ENCODE assay signal across 8 cellular contexts in the genomic region with DNA sequence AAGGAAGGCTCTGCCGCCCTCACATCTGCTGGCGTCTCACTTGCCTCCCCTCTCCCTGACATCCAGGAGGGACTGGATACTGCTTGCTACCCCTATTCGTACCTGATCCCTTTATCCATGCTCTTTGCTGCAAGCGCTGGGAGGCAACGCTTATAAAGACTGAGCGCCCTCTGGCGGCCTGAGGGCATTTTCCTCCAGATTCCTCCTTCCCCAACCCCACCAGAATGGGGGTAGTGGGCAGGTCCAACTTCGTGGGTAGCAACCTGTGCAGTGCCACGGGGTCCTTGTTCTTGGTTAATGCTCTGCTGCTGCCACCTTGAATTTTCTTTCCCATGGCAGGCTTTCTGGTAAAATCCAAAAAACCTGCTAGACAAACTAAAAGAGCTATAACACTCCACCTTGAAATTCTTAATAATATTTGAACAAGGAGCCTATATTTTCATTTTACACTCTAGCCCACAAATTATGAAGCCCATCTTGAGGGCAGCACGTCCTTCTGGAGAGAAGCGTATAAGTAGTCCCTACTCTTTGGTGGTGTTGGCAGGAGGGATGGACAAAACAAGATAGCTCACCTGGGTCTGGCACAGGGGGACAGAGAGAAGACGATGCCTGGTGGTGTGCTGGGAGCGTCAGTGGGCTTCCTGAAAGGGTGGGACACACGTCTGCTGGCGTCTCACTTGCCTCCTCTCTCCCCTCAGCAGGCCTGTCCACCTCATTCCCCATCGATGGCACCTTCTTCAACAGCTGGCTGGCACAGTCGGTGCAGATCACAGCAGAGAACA. TPM values are rescaled to one million over a fixed set of nuclear protein-coding genes. Genes with fewer than 3 reads are reported as not detected.
DNase-seq lines count a peak whose midpoint lies in the region; ATAC-seq, FAIRE-seq and TF ChIP-seq lines count a peak whose summit lies in the region.

No MANE protein-coding gene starts in this region.

- H3K9me3 Mint-ChIP-seq in activated B cell treated with CpG ODN at 0.5 μM for 24 hours, result no peaks in the 10 kb centered on the region

- no peaks in the 10 kb centered on the region for H3K79me2 ChIP-seq in mammary epithelial cell (ENCODE audit: insufficient read depth, low read length)

- CTCF ChIA-PET in AG04450 (lab: Charles Lee) (interaction anchor here (0.6 to 4.0 kb wide), 37 partner anchors 9 to 275 kb away, joined by 3 to 39 read pairs (median 4); a partner anchor contains a TSS), activated B cell treated with CpG ODN at 0.5 μM for 24 hours (lab: Charles Lee) (interaction anchor here (0.6 to 3.3 kb wide), 20 partner anchors 9 to 276 kb away, joined by 3 to 26 read pairs (median 5); a partner anchor contains a TSS), mammary epithelial cell (lab: Charles Lee; ENCODE audit: low non-redundant PET) (no interaction called here)

- FAIRE-seq in kidney (lab: Jason Lieb, UNC), result no peak

- peaks cover 17% of the 10 kb centered on the region for H3K4me1 Mint-ChIP-seq in activated B cell treated with CpG ODN at 0.5 μM for 24 hours

- POLR2A ChIA-PET in AG04450 (lab: Yijun Ruan, JAX) (interaction anchor here (0.6 to 0.7 kb wide), 2 partner anchors 30 to 79 kb away, joined by 3 read pairs; no protein-coding TSS in a partner anchor), activated B cell treated with CpG ODN at 0.5 μM for 24 hours (lab: Charles Lee) (interaction anchor here (0.6 to 2.0 kb wide), 11 partner anchors 22 to 457 kb away, joined by 3 to 10 read pairs (median 4); a partner anchor contains a TSS)

- H3K27ac Mint-ChIP-seq in activated B cell treated with CpG ODN at 0.5 μM for 24 hours, result peak overlapping the region; percentile 27

- no TSS peak for BruUV-seq in mammary epithelial cell (replicated peaks; lab: Mats Ljungman, UMichigan)

- no peaks in the 10 kb centered on the region for H3K27me3 ChIP-seq in AG04450 (ENCODE audit: control insufficient read depth, insufficient read depth, low read length)
- H3K27me3 ChIP-seq in mammary epithelial cell (ENCODE audit: insufficient read depth, low read length), result no peaks in the 10 kb centered on the region

- DNase-seq in AG04450 (ENCODE audit: low read depth, low spot score), result peak; percentile 37
- peak; percentile 70 for DNase-seq in GM19240 (ENCODE audit: insufficient read length, low spot score)
- peak; percentile 55 for DNase-seq in NCI-H2196 treated with DMSO at 0.1 percent for 48 hours (lab: John Stamatoyannopoulos, UW; ENCODE audit: unreplicated experiment)
- DNase-seq in activated B cell treated with CpG ODN at 0.5 μM for 24 hours, result peak; percentile 72
- DNase-seq in mammary epithelial cell, result peak; percentile 48
- DNase-seq in kidney, result peak; percentile 88
- DNase-seq in stimulated activated CD4-positive, alpha-beta T cell treated with anti-CD3 and anti-CD28 coated beads, Interleukin-1b, Interleukin-23, amount 100 ng/mL, for 48 hours, result peak; percentile 74

- in situ Hi-C loops in mammary epithelial cell (cut with MboI; ENCODE audit: low sequenced_read_pairs in 2 of 2), result loop anchor here (5.0 to 25.0 kb wide), 3 partner anchors 271 to 391 kb away; a partner anchor contains a TSS

- ATAC-seq in activated B cell treated with CpG ODN at 0.5 μM for 24 hours (ENCODE audit: low read depth) (peak; percentile 72), HG02571 (IDR thresholded peaks at IDR 0.05; ENCODE audit: unreplicated experiment) (no peak)

- no peaks in the 10 kb centered on the region for H3K27me3 Mint-ChIP-seq in activated B cell treated with CpG ODN at 0.5 μM for 24 hours

- no peak overlapping the region for H3K4me3 ChIP-seq in AG04450 (ENCODE audit: low read depth, low read length)
- H3K4me3 ChIP-seq in mammary epithelial cell (replicated peaks in 1 of 3; ENCODE audit: insufficient read depth in 1 of 3, low read depth in 2 of 3, low read length in 3 of 3), result no peak overlapping the region
- H3K4me3 ChIP-seq in kidney (ENCODE audit: low read length in 2 of 2), result no peak overlapping the region

- dilution Hi-C loops in mammary epithelial cell (cut with HindIII; ENCODE audit: low sequenced_read_pairs), result no loop called here

- intact Hi-C loops in activated B cell treated with CpG ODN at 0.5 μM for 24 hours (cut with micrococcal nuclease) (loop anchor here (1.0 to 5.0 kb wide), 7 partner anchors 22 to 275 kb away; a partner anchor contains a TSS), mammary epithelial cell (cut with micrococcal nuclease) (loop anchor here (1.0 to 2.0 kb wide), 5 partner anchors 51 to 275 kb away; a partner anchor contains a TSS), kidney (cut with DNase I) (no loop called here)

- no peak overlapping the region for H3K4me2 ChIP-seq in mammary epithelial cell (ENCODE audit: insufficient read depth, low read depth, low read length)

- TF ChIP-seq CTCF in AG04450 (IDR thresholded peaks at IDR 0.05; ENCODE audit: low read depth, low read length) (peak; percentile 88), activated B cell treated with CpG ODN at 0.5 μM for 24 hours (IDR thresholded peaks at IDR 0.05) (peak; percentile 55), mammary epithelial cell (conservative IDR thresholded peaks at IDR 0.05 in 1 of 2, IDR thresholded peaks at IDR 0.05 in 1 of 2; ENCODE audit: extremely low read depth in 1 of 2, insufficient read depth in 1 of 2, low read depth in 1 of 2, low read length in 2 of 2) (peak; percentile 84 to 87), kidney (IDR thresholded peaks at IDR 0.05; ENCODE audit: borderline replicate concordance, extremely low read depth, insufficient read depth) (peak; percentile 87)

- H3K36me3 ChIP-seq in mammary epithelial cell (ENCODE audit: insufficient read depth, low read length) (peaks cover 9% of the 10 kb centered on the region), kidney (ENCODE audit: control insufficient read depth in 1 of 2, insufficient read depth in 2 of 2, low read length in 2 of 2) (peaks cover 31 to 63% of the 10 kb centered on the region in 2 donors)

- peaks cover 10% of the 10 kb centered on the region for H3K4me1 ChIP-seq in mammary epithelial cell (ENCODE audit: insufficient read depth, low read length)
- peaks cover 15 to 20% of the 10 kb centered on the region in 2 donors for H3K4me1 ChIP-seq in kidney (ENCODE audit: control insufficient read depth in 1 of 2, insufficient read depth in 1 of 2, low read depth in 1 of 2, low read length in 2 of 2)

- no peak overlapping the region for H3K4me3 Mint-ChIP-seq in activated B cell treated with CpG ODN at 0.5 μM for 24 hours

- no peaks in the 10 kb centered on the region for H4K20me1 ChIP-seq in mammary epithelial cell (ENCODE audit: insufficient read depth, low read length)

- H2AFZ ChIP-seq in mammary epithelial cell (ENCODE audit: low read depth, low read length), result no peak overlapping the region

- H3K27ac ChIP-seq in AG04450 (ENCODE audit: low read depth, low read length) (peak overlapping the region; percentile 21), mammary epithelial cell (ENCODE audit: insufficient read depth, low read depth, low read length) (no peak overlapping the region), kidney (ENCODE audit: low read depth in 2 of 2, low read length in 2 of 2) (no peak overlapping the region)

- H3K9ac ChIP-seq in mammary epithelial cell (ENCODE audit: insufficient read depth, low read length), result no peak overlapping the region
- H3K9ac ChIP-seq in kidney (ENCODE audit: low read length in 2 of 2), result no peak overlapping the region

- 46% methylated on average over 15 of the region's 17 CpGs for WGBS in mammary epithelial cell (ENCODE audit: low coverage, missing lambda C conversion rate)

- H3K36me3 Mint-ChIP-seq in activated B cell treated with CpG ODN at 0.5 μM for 24 hours (ENCODE audit: low read depth), result peaks cover 80% of the 10 kb centered on the region

- no peaks in the 10 kb centered on the region; the same call in 1 of the 2 replicates for H3K9me3 ChIP-seq in AG04450 (ENCODE audit: control insufficient read depth, insufficient read depth, low read length)
- no peaks in the 10 kb centered on the region for H3K9me3 ChIP-seq in mammary epithelial cell (replicated peaks; ENCODE audit: insufficient read depth, low read length)
- H3K9me3 ChIP-seq in kidney (ENCODE audit: control insufficient read depth in 1 of 2, low read length in 2 of 2), result no peaks in the 10 kb centered on the region

RNA-seq across cellular contexts. Expression of a gene that starts 52.5 kb away (rescaled TPM):
- polyA plus RNA-seq in AG04450 (2011; rRNA removed) (12.4 and 13.2 TPM in 2 replicates), mammary epithelial cell (23.5 TPM), kidney (ENCODE audit: insufficient read depth, low read depth, low replicate concordance) (9.2 TPM)
- 31.0 and 32.7 TPM in 2 replicates for polyA minus RNA-seq in AG04450 (2011; rRNA and poly(A)+ RNA removed)
- total RNA-seq in activated B cell treated with CpG ODN at 0.5 μM for 24 hours (218 and 225 TPM in 2 replicates), mammary epithelial cell (10 to 100 TPM; 41.2 to 49.6 TPM), kidney (99.6 TPM)
- 50.6 TPM for polyA minus RNA-seq in mammary epithelial cell

RNA-seq across cellular contexts. Expression of a gene that starts 54.6 kb away (rescaled TPM):
- 63.8 and 81.6 TPM in 2 replicates for polyA plus RNA-seq in AG04450 (2011; rRNA removed)
- polyA minus RNA-seq in AG04450 (2011; rRNA and poly(A)+ RNA removed), result 36.9 and 57.3 TPM in 2 replicates
- total RNA-seq in activated B cell treated with CpG ODN at 0.5 μM for 24 hours, result 22.2 and 31.2 TPM in 2 replicates
- total RNA-seq in mammary epithelial cell, result 10 to 100 TPM; 45.2 to 54.2 TPM
- polyA plus RNA-seq in mammary epithelial cell, result 33.7 TPM
- 47.7 TPM for polyA minus RNA-seq in mammary epithelial cell
- 57.7 TPM for total RNA-seq in kidney
- polyA plus RNA-seq in kidney (ENCODE audit: insufficient read depth, low read depth, low replicate concordance), result 42.0 TPM

Comparison
In these comparisons a context has a peak if more than half of its experiments do, and no peak if none do; other contexts are left out.
1. DNase-seq: peak in every context shown above with its lines; median percentile 88 in kidney; 74 in stimulated activated CD4-positive, alpha-beta T cell treated with anti-CD3 and anti-CD28 coated beads, Interleukin-1b, Interleukin-23, amount 100 ng/mL, for 48 hours; 72 in activated B cell treated with CpG ODN at 0.5 μM for 24 hours; 70 in GM19240; 55 in NCI-H2196 treated with DMSO at 0.1 percent for 48 hours; 48 in mammary epithelial cell; 37 in AG04450.